8 cellular contexts compared by ENCODE assay signal in genomic region chr12:100573168-100573498, GRCh38. TPM values are rescaled to one million over a fixed set of nuclear protein-coding genes. Genes with fewer than 3 reads are reported as not detected.
DNase-seq lines count a peak whose midpoint lies in the region; ATAC-seq, FAIRE-seq and TF ChIP-seq lines count a peak whose summit lies in the region.

No MANE protein-coding gene starts in this region.

- DNase-seq in T-helper 2 cell treated with Interferon-gamma antibody and Interleukin-4, amounts not matched to agents 5 μg/mL and 100 μg/mL, for 36 hours (ENCODE audit: low spot score): no peak
- DNase-seq in T-helper 2 cell (no peak), GM12878 (ENCODE audit: low read depth, low spot score) (no peak), NCI-H187 (lab: John Stamatoyannopoulos, UW) (no peak), urothelium cell line (ENCODE audit: low spot score) (no peak), globus pallidus (ENCODE audit: low spot score) (no peak)

- POLR2A ChIA-PET in GM12878 (lab: Charles Lee): interaction anchor here (0.6 to 1.0 kb wide), 2 partner anchors 372 to 706 kb away, joined by 3 to 7 read pairs; partner anchors contain the start of gene ACTR6

- no peak for ATAC-seq in GM12878

- FAIRE-seq in GM12878 (lab: Jason Lieb, UNC) (no peak), urothelium cell line (lab: Jason Lieb, UNC) (no peak)

- peaks cover 9% of the 10 kb centered on the region for H3K4me1 Mint-ChIP-seq in T-helper 2 cell treated with Interferon-gamma antibody and Interleukin-4, amounts not matched to agents 5 μg/mL and 100 μg/mL, for 36 hours (ENCODE audit: low read depth)

- 52% methylated on average over 14 of the region's 14 CpGs for WGBS in GM12878 (ENCODE audit: insufficient coverage, insufficient replicate concordance, low lambda C conversion rate, missing lambda C conversion rate)
- WGBS in liver: 7% methylated on average over 14 of the region's 14 CpGs

- peak overlapping the region; percentile 94 for H3K4me3 Mint-ChIP-seq in T-helper 2 cell treated with Interferon-gamma antibody and Interleukin-4, amounts not matched to agents 5 μg/mL and 100 μg/mL, for 36 hours

- H3K9ac ChIP-seq in GM12878 (ENCODE audit: control insufficient read depth, insufficient read depth, low read length) (peak overlapping the region; percentile 74), liver (ENCODE audit: low read depth in 1 of 2, low read length in 2 of 2) (peak overlapping the region; percentile 56 to 67)

- no peaks in the 10 kb centered on the region; the same call in 1 of the 2 replicates for H3K79me2 ChIP-seq in GM12878 (ENCODE audit: control insufficient read depth, insufficient read depth, low read length)

- no peaks in the 10 kb centered on the region for H3K36me3 Mint-ChIP-seq in T-helper 2 cell treated with Interferon-gamma antibody and Interleukin-4, amounts not matched to agents 5 μg/mL and 100 μg/mL, for 36 hours (ENCODE audit: low read depth)

- H3K27me3 ChIP-seq in GM12878 (replicated peaks in 1 of 2; ENCODE audit: control insufficient read depth in 2 of 2, insufficient read depth in 2 of 2, low read length in 1 of 2) (no peaks in the 10 kb centered on the region), liver (ENCODE audit: control insufficient read depth in 4 of 4, insufficient read depth in 4 of 4, low read length in 3 of 4) (no peaks in the 10 kb centered on the region)

- H3K27me3 Mint-ChIP-seq in T-helper 2 cell treated with Interferon-gamma antibody and Interleukin-4, amounts not matched to agents 5 μg/mL and 100 μg/mL, for 36 hours (ENCODE audit: low read depth): peaks cover 14% of the 10 kb centered on the region

- CTCF ChIA-PET in GM12878 (lab: Yijun Ruan, JAX): no interaction called here

- peak overlapping the region; percentile 97 for H3K4me2 ChIP-seq in GM12878 (ENCODE audit: control insufficient read depth, insufficient read depth)

- in situ Hi-C loops in GM12878 (cut with MboI): no loop called here

- H3K4me3 ChIP-seq in GM12878: peak overlapping the region; percentile 87; the same call in 1 of the 2 replicates
- peak overlapping the region; percentile 51 to 67 (median 66) for H3K4me3 ChIP-seq in liver (ENCODE audit: low read depth in 1 of 3, low read length in 3 of 3)

- TF ChIP-seq RAD21 in GM12878 (IDR thresholded peaks at IDR 0.05; ENCODE audit: insufficient read depth, low read depth, low read length) (no peak), liver (IDR thresholded peaks at IDR 0.05) (no peak)

- no peaks in the 10 kb centered on the region for H4K20me1 ChIP-seq in GM12878 (ENCODE audit: control insufficient read depth, insufficient read depth)

- TF ChIP-seq POLR2A in GM12878 (IDR thresholded peaks at IDR 0.05; ENCODE audit: low read depth, low read length): no peak

- H3K36me3 ChIP-seq in GM12878 (ENCODE audit: control insufficient read depth in 2 of 2, insufficient read depth in 2 of 2, low read length in 1 of 2) (no peaks in the 10 kb centered on the region), liver (ENCODE audit: control insufficient read depth in 4 of 4, insufficient read depth in 3 of 4, low read depth in 1 of 4, low read length in 3 of 4) (no peaks in the 10 kb centered on the region)

- H3K27ac ChIP-seq in GM12878 (ENCODE audit: control insufficient read depth, insufficient read depth) (0 out of 2 replicates have a peak overlapping the region, but pooled peaks have one; percentile 4), liver (ENCODE audit: low read depth in 1 of 2, low read length in 2 of 2) (peak overlapping the region; percentile 76 to 84), temporal lobe (ENCODE audit: low read depth, low read length) (peak overlapping the region; percentile 18)

- no peak for TF ChIP-seq EP300 in GM12878 (IDR thresholded peaks at IDR 0.05; ENCODE audit: borderline replicate concordance in 1 of 2, control insufficient read depth in 1 of 2, low read depth in 2 of 2, low read length in 2 of 2)

- no peaks in the 10 kb centered on the region for H3K9me3 ChIP-seq in GM12878 (replicated peaks; ENCODE audit: control insufficient read depth, insufficient read depth, low read length)
- no peaks in the 10 kb centered on the region for H3K9me3 ChIP-seq in liver (ENCODE audit: control insufficient read depth in 4 of 4, low read length in 3 of 4)

- SMC1A ChIA-PET in GM12878 (lab: Charles Lee; ENCODE audit: uncharacterized antibody, unreplicated experiment): interaction anchor here (0.6 kb wide), 1 partner anchor 32 kb away, joined by 3 read pairs; no protein-coding TSS in a partner anchor

- H2AFZ ChIP-seq in GM12878 (ENCODE audit: control insufficient read depth, low read depth, low read length): peak overlapping the region; percentile 95

- BruUV-seq in GM12878 (replicated peaks; lab: Mats Ljungman, UMichigan): no TSS peak

- H3K4me1 ChIP-seq in GM12878 (ENCODE audit: control insufficient read depth, insufficient read depth, low read length) (peaks cover 12% of the 10 kb centered on the region), liver (ENCODE audit: control insufficient read depth in 4 of 4, insufficient read depth in 4 of 4, low read length in 3 of 4) (peaks cover 5 to 13% (median 12%) of the 10 kb centered on the region in 4 donors)

- intact Hi-C loops in GM12878 (cut with micrococcal nuclease; ENCODE audit: unreplicated experiment): no loop called here

- H3K9me3 Mint-ChIP-seq in T-helper 2 cell treated with Interferon-gamma antibody and Interleukin-4, amounts not matched to agents 5 μg/mL and 100 μg/mL, for 36 hours: no peaks in the 10 kb centered on the region

- no peak overlapping the region for H3K27ac Mint-ChIP-seq in T-helper 2 cell treated with Interferon-gamma antibody and Interleukin-4, amounts not matched to agents 5 μg/mL and 100 μg/mL, for 36 hours

- no peak for TF ChIP-seq CTCF in GM12878 (IDR thresholded peaks at IDR 0.05 in 2 of 3, conservative IDR thresholded peaks at IDR 0.05 in 1 of 3; ENCODE audit: control insufficient read depth in 2 of 3, extremely low read depth in 1 of 3, insufficient read depth in 1 of 3, low read depth in 3 of 3, low read length in 3 of 3)
- no peak for TF ChIP-seq CTCF in liver (IDR thresholded peaks at IDR 0.05; ENCODE audit: low read depth, low read length, missing input control)

- RAD21 ChIA-PET in GM12878 (lab: Charles Lee; ENCODE audit: unreplicated experiment): no interaction called here

TF ChIP-seq in liver, 16 proteins besides CTCF, POLR2A, EP300 and RAD21 (continues in another document):
- TF ChIP-seq TAF1 (conservative IDR thresholded peaks at IDR 0.05) (no peak), HNF4A (conservative IDR thresholded peaks at IDR 0.05) (peak in 1 of 2 donors; percentile 6), FOXA2 (IDR thresholded peaks at IDR 0.05) (no peak), YY1 (IDR thresholded peaks at IDR 0.05) (no peak), GABPA (IDR thresholded peaks at IDR 0.05 in 1 of 2, conservative IDR thresholded peaks at IDR 0.05 in 1 of 2) (no peak), ZBTB33 (IDR thresholded peaks at IDR 0.05) (no peak), FOXA1 (IDR thresholded peaks at IDR 0.05) (no peak), JUND (IDR thresholded peaks at IDR 0.05) (no peak), ATF3 (IDR thresholded peaks at IDR 0.05) (no peak), SP1 (IDR thresholded peaks at IDR 0.05) (no peak), NR2F2 (IDR thresholded peaks at IDR 0.05) (no peak)

RNA-seq across cellular contexts. Expression of gene GAS2L3, which starts 0.4 kb away (rescaled TPM):
- total RNA-seq in GM12878 (2013; cell fraction: nucleolus; rRNA removed): 41.0 and 45.5 TPM in 2 replicates
- 2.7 and 3.3 TPM in 2 replicates for total RNA-seq in GM12878 (2014; rRNA removed)
- total RNA-seq in GM12878 (2014; rRNA removed; fragmentation: Illumina TruSeq; extraction: Trizol): 3.0 and 4.4 TPM in 2 replicates
- 2.5 and 2.6 TPM in 2 replicates for total RNA-seq in GM12878 (2021)
- 0.77 TPM for polyA plus RNA-seq in GM12878 (2011; ENCODE audit: low read depth)
- 6.6 and 9.1 TPM in 2 replicates for polyA plus RNA-seq in GM12878 (2011; rRNA removed)
- 1.4 and 2.2 TPM in 2 replicates for polyA plus RNA-seq in GM12878 (2011; cell fraction: cytosol; rRNA removed)
- polyA plus RNA-seq in GM12878 (2011; cell fraction: nucleus; rRNA removed): 11.2 TPM in 2 replicates
- polyA plus RNA-seq in GM12878 (2012): 0.80 and 1.9 TPM in 2 replicates
- polyA plus RNA-seq in GM12878 (2014; fragmentation: Illumina TruSeq; extraction: Trizol): 2.3 and 2.4 TPM in 2 replicates
- polyA plus RNA-seq in GM12878 (2014; fragmentation: Nextera tagmentation; extraction: Ambion mirVana): under 1 TPM; 0.46 to 0.63 TPM
- 0.75 and 1.5 TPM in 2 replicates for polyA plus RNA-seq in GM12878 (2014; rRNA removed)
- 1 to 10 TPM; 1.7 to 2.6 TPM for polyA plus RNA-seq in GM12878 (2016; fragmentation: Nextera tagmentation; extraction: Ambion mirVana)
- polyA minus RNA-seq in GM12878 (2011; rRNA and poly(A)+ RNA removed): 5.4 and 7.4 TPM in 2 replicates
- polyA minus RNA-seq in GM12878 (2011; cell fraction: cytosol; rRNA and poly(A)+ RNA removed): 2.1 and 7.4 TPM in 2 replicates
- polyA minus RNA-seq in GM12878 (2011; cell fraction: nucleus; rRNA and poly(A)+ RNA removed): 12.0 and 16.5 TPM in 2 replicates
- 10 to 100 TPM in 1 of 2 donors, 1 to 10 TPM in 1; 3.3 to 17.6 TPM for total RNA-seq in liver
- polyA plus RNA-seq in liver: 1 to 10 TPM in 1 of 2 donors, under 1 TPM in 1; 0.76 to 1.4 TPM
- total RNA-seq in temporal lobe: 57.3 TPM

Comparison
In these comparisons a context has a peak if more than half of its experiments do, and no peak if none do; other contexts are left out.
1. H3K27ac ChIP-seq: peak in every context shown above with its lines; median percentile 80 in liver; 18 in temporal lobe; 4 in GM12878.